8 cellular contexts compared by ENCODE assay signal in genomic region chr6:31663087-31663960, GRCh38. TPM values are rescaled to one million over a fixed set of nuclear protein-coding genes. Genes with fewer than 3 reads are reported as not detected.
DNase-seq lines count a peak whose midpoint lies in the region; TF ChIP-seq lines count a peak whose summit lies in the region.

No MANE protein-coding gene starts in this region.

- intact Hi-C loops in Caco-2 (cut with micrococcal nuclease; ENCODE audit: unreplicated experiment), result no loop called here

- no peaks in the 10 kb centered on the region for H3K9me3 ChIP-seq in Caco-2
- H3K9me3 ChIP-seq in OCI-LY3 (ENCODE audit: insufficient read depth, low read length), result peaks cover 3% of the 10 kb centered on the region; the same call in 1 of the 2 replicates
- H3K9me3 ChIP-seq in endocrine pancreas (ENCODE audit: control insufficient read depth, low read length), result no peaks in the 10 kb centered on the region

- POLR2A ChIA-PET in Caco-2 (lab: Charles Lee) (interaction anchor here (1.5 kb wide), 1 partner anchor 76 kb away, joined by 4 read pairs; the partner anchor contains the start of gene MSH5), HEK293T (lab: Yijun Ruan, JAX) (interaction anchor here (1.0 to 5.4 kb wide), 5 partner anchors 8 to 143 kb away, joined by 3 to 138 read pairs (median 16); partner anchors contain the start of genes APOM, BAG6, CLIC1 and DDX39B)

- no peak overlapping the region for H2AFZ ChIP-seq in OCI-LY3 (ENCODE audit: low read depth, low read length)

- H3K27me3 ChIP-seq in Caco-2 (replicated peaks; ENCODE audit: control insufficient read depth, insufficient read depth, low read length) (no peaks in the 10 kb centered on the region), OCI-LY3 (ENCODE audit: low read depth, low read length) (no peaks in the 10 kb centered on the region), endocrine pancreas (ENCODE audit: control insufficient read depth, insufficient read depth, low read length) (no peaks in the 10 kb centered on the region)

- H3K27ac ChIP-seq in OCI-LY3 (ENCODE audit: low read length), result no peak overlapping the region

- H3K4me3 ChIP-seq in Caco-2 (ENCODE audit: low read depth, low read length), result 0 out of 2 replicates have a peak overlapping the region, but pooled peaks have one; percentile 12
- H3K4me3 ChIP-seq in OCI-LY3 (ENCODE audit: low read length), result no peak overlapping the region
- H3K4me3 ChIP-seq in endocrine pancreas (ENCODE audit: control insufficient read depth, insufficient read depth, low read length), result peak overlapping the region; percentile 6

- H3K4me1 ChIP-seq in Caco-2 (peaks cover 26% of the 10 kb centered on the region), OCI-LY3 (ENCODE audit: low read length) (peaks cover 37% of the 10 kb centered on the region), endocrine pancreas (ENCODE audit: control insufficient read depth, insufficient read depth, low read length) (peaks cover 6% of the 10 kb centered on the region)

- H3K36me3 Mint-ChIP-seq in Caco-2 (ENCODE audit: insufficient read depth, unreplicated experiment) (peaks cover 93% of the 10 kb centered on the region), osteocyte (ENCODE audit: unreplicated experiment) (peaks cover 18% of the 10 kb centered on the region)

- peak overlapping the region; percentile 96 for H3K27ac Mint-ChIP-seq in Caco-2 (ENCODE audit: unreplicated experiment)
- peak overlapping the region; percentile 96 for H3K27ac Mint-ChIP-seq in osteocyte (ENCODE audit: unreplicated experiment)

- peak overlapping the region; percentile 86 for H3K4me3 Mint-ChIP-seq in Caco-2 (ENCODE audit: unreplicated experiment)
- peak overlapping the region; percentile 95 for H3K4me3 Mint-ChIP-seq in osteocyte (ENCODE audit: unreplicated experiment)

- CTCF ChIA-PET in Caco-2 (lab: Charles Lee), result no interaction called here
- CTCF ChIA-PET in HEK293T (lab: Yijun Ruan, JAX), result no interaction called here

- DNase-seq in Caco-2 (no peak), osteocyte (ENCODE audit: extremely low spot score, unreplicated experiment) (no peak), hypothalamus (lab: John Stamatoyannopoulos, UW) (no peak), OCI-M1 (lab: John Stamatoyannopoulos, UW) (no peak), HEK293T (ENCODE audit: extremely low spot score) (no peak), UCSD-AML1 (lab: John Stamatoyannopoulos, UW; ENCODE audit: unreplicated experiment) (no peak)

- peaks cover 60% of the 10 kb centered on the region for H3K79me2 ChIP-seq in OCI-LY3 (ENCODE audit: low read length)

- BruUV-seq in Caco-2 (replicated peaks; lab: Mats Ljungman, UMichigan), result no TSS peak

- TF ChIP-seq CTCF in Caco-2 (IDR thresholded peaks at IDR 0.05; ENCODE audit: insufficient read depth in 1 of 2, low read depth in 1 of 2, low read length in 1 of 2, severe bottlenecking in 1 of 2, unreplicated experiment in 1 of 2) (no peak), OCI-LY3 (IDR thresholded peaks at IDR 0.05; ENCODE audit: low read depth, low read length) (no peak), osteocyte (IDR thresholded peaks at IDR 0.05) (no peak)

- H3K9me3 Mint-ChIP-seq in Caco-2 (ENCODE audit: unreplicated experiment) (no peaks in the 10 kb centered on the region), osteocyte (ENCODE audit: unreplicated experiment) (no peaks in the 10 kb centered on the region)

- H3K36me3 ChIP-seq in Caco-2 (ENCODE audit: control insufficient read depth, insufficient read depth, low read length), result peaks cover 4% of the 10 kb centered on the region
- peaks cover 23% of the 10 kb centered on the region for H3K36me3 ChIP-seq in OCI-LY3 (replicated peaks; ENCODE audit: low read depth, low read length)
- peaks cover 2% of the 10 kb centered on the region for H3K36me3 ChIP-seq in endocrine pancreas (ENCODE audit: control insufficient read depth, insufficient read depth, low read length)

- no peaks in the 10 kb centered on the region for H4K20me1 ChIP-seq in OCI-LY3 (ENCODE audit: insufficient read depth, low read length)

- H3K4me1 Mint-ChIP-seq in Caco-2 (ENCODE audit: low read depth, unreplicated experiment), result peaks cover 38% of the 10 kb centered on the region
- peaks cover 64% of the 10 kb centered on the region for H3K4me1 Mint-ChIP-seq in osteocyte (ENCODE audit: unreplicated experiment)

- no peak overlapping the region for H3K9ac ChIP-seq in OCI-LY3 (ENCODE audit: low read length)
- H3K9ac ChIP-seq in endocrine pancreas (ENCODE audit: control insufficient read depth, insufficient read depth, low read length), result peak overlapping the region; percentile 51

- peak overlapping the region; percentile 96 for H3K4me2 ChIP-seq in OCI-LY3 (ENCODE audit: low read length)

- H3K27me3 Mint-ChIP-seq in Caco-2 (ENCODE audit: insufficient read depth, unreplicated experiment) (no peaks in the 10 kb centered on the region), osteocyte (ENCODE audit: unreplicated experiment) (no peaks in the 10 kb centered on the region)

TF ChIP-seq in HEK293T, 16 proteins besides CTCF, POLR2A, EP300 and RAD21:
- TF ChIP-seq BHLHE40 (IDR thresholded peaks at IDR 0.05; ENCODE audit: borderline replicate concordance) (no peak), PKNOX1 (IDR thresholded peaks at IDR 0.05) (no peak), HDGF (IDR thresholded peaks at IDR 0.05; ENCODE audit: borderline replicate concordance) (no peak), FOXA1 (IDR thresholded peaks at IDR 0.05) (no peak), CTBP1 (IDR thresholded peaks at IDR 0.05; ENCODE audit: borderline replicate concordance) (no peak), SUZ12 (IDR thresholded peaks at IDR 0.05) (no peak), ARNT (IDR thresholded peaks at IDR 0.05) (no peak), NFRKB (IDR thresholded peaks at IDR 0.05) (no peak), ZNF384 (IDR thresholded peaks at IDR 0.05) (no peak), L3MBTL2 (conservative IDR thresholded peaks at IDR 0.05) (no peak), SP1 (IDR thresholded peaks at IDR 0.05) (no peak), LEF1 (IDR thresholded peaks at IDR 0.05; ENCODE audit: borderline replicate concordance) (no peak), FOXM1 (IDR thresholded peaks at IDR 0.05; ENCODE audit: borderline replicate concordance) (no peak), ELF4 (IDR thresholded peaks at IDR 0.05) (no peak), FOXK2 (IDR thresholded peaks at IDR 0.05) (no peak), TARDBP (IDR thresholded peaks at IDR 0.05) (no peak)

RNA-seq across cellular contexts. Expression of gene GPANK1, which starts 1.5 kb away (rescaled TPM):
- total RNA-seq in Caco-2 (2022) (20.3 TPM in 2 replicates), osteocyte (17.0 and 18.7 TPM in 2 replicates)

RNA-seq across cellular contexts. Expression of gene CSNK2B, which starts 2.6 kb away (rescaled TPM):
- 219 and 221 TPM in 2 replicates for total RNA-seq in Caco-2 (2022)
- 142 and 163 TPM in 2 replicates for total RNA-seq in osteocyte

RNA-seq across cellular contexts. Expression of gene C6orf47, which starts 2.7 kb away (rescaled TPM):
- total RNA-seq in Caco-2 (2022) (19.4 and 19.7 TPM in 2 replicates), osteocyte (21.5 and 23.0 TPM in 2 replicates)

RNA-seq across cellular contexts. Expression of gene LY6G5B, which starts 6.5 kb away (rescaled TPM):
- total RNA-seq in Caco-2 (2022), result 13.9 and 17.5 TPM in 2 replicates
- 14.0 and 17.6 TPM in 2 replicates for total RNA-seq in osteocyte

RNA-seq across cellular contexts. Expression of gene APOM, which starts 7.6 kb away (rescaled TPM):
- total RNA-seq in Caco-2 (2022) (14.8 and 15.8 TPM in 2 replicates), osteocyte (2.2 and 4.0 TPM in 2 replicates)
